ENCODE assay signal across 8 cellular contexts in genomic region chr12:49322708-49323523, GRCh38. TPM values are rescaled to one million over a fixed set of nuclear protein-coding genes. Genes with fewer than 3 reads are reported as not detected.
A peak's percentile ranks its signal among the peaks of the same experiment; 100 is the strongest.
DNase-seq lines count a peak whose midpoint lies in the region; ATAC-seq and TF ChIP-seq lines count a peak whose summit lies in the region.

A gene with protein sequence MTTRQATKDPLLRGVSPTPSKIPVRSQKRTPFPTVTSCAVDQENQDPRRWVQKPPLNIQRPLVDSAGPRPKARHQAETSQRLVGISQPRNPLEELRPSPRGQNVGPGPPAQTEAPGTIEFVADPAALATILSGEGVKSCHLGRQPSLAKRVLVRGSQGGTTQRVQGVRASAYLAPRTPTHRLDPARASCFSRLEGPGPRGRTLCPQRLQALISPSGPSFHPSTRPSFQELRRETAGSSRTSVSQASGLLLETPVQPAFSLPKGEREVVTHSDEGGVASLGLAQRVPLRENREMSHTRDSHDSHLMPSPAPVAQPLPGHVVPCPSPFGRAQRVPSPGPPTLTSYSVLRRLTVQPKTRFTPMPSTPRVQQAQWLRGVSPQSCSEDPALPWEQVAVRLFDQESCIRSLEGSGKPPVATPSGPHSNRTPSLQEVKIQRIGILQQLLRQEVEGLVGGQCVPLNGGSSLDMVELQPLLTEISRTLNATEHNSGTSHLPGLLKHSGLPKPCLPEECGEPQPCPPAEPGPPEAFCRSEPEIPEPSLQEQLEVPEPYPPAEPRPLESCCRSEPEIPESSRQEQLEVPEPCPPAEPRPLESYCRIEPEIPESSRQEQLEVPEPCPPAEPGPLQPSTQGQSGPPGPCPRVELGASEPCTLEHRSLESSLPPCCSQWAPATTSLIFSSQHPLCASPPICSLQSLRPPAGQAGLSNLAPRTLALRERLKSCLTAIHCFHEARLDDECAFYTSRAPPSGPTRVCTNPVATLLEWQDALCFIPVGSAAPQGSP (plus strand): TSS chr12:49323255. CDS start chr12:49323609, 354 bp downstream.

- TF ChIP-seq CTCF in mucosa of descending colon (IDR thresholded peaks at IDR 0.05), result no peak

- peaks cover 7 to 14% (median 12%) of the 10 kb centered on the region in 3 donors for H3K4me1 Mint-ChIP-seq in IgD-negative memory B cell

- intact Hi-C loops in mucosa of descending colon (cut with DNase I, micrococcal nuclease), result no loop called here

- H3K4me1 ChIP-seq in mucosa of descending colon (ENCODE audit: low read depth), result peaks cover 14% of the 10 kb centered on the region

- ATAC-seq in GM21576 (IDR thresholded peaks at IDR 0.05; ENCODE audit: unreplicated experiment) (peak; percentile 97), mucosa of descending colon (peak; percentile 100)

- H3K36me3 Mint-ChIP-seq in IgD-negative memory B cell, result peaks cover 2% of the 10 kb centered on the region

- no peaks in the 10 kb centered on the region for H3K27me3 Mint-ChIP-seq in IgD-negative memory B cell

- H3K9me3 ChIP-seq in mucosa of descending colon, result no peaks in the 10 kb centered on the region

- peak within 1 kb of the TSS; percentile 88 to 100 (median 93) for H3K4me3 Mint-ChIP-seq in IgD-negative memory B cell

- no peaks in the 10 kb centered on the region for H3K36me3 ChIP-seq in mucosa of descending colon (ENCODE audit: low read depth)

- H3K27ac ChIP-seq in epithelial cell of prostate, result peak within 1 kb of the TSS; percentile 35

- peak; percentile 98 for DNase-seq in DMS153 (lab: John Stamatoyannopoulos, UW)
- peak; percentile 99 for DNase-seq in OCI-M1 (lab: John Stamatoyannopoulos, UW)
- DNase-seq in activated T-cell treated with anti-CD3 and anti-CD28 coated beads for 1 hour (ENCODE audit: low read depth), result peak; percentile 93
- DNase-seq in epithelial cell of prostate (ENCODE audit: low read depth, low spot score), result peak; percentile 89
- DNase-seq in mucosa of descending colon, result peak; percentile 96 to 98 (median 97)
- peak; percentile 82 to 93 for DNase-seq in stimulated activated CD8-positive, alpha-beta memory T cell treated with anti-CD3 and anti-CD28 coated beads, Interleukin-4, amount 100 ng/mL, for 1 hour (ENCODE audit: low read depth in 2 of 2, low spot score in 1 of 2)

- no peaks in the 10 kb centered on the region for H3K9me3 Mint-ChIP-seq in IgD-negative memory B cell

- H3K27ac Mint-ChIP-seq in IgD-negative memory B cell, result peak within 1 kb of the TSS; percentile 41 to 94 (median 79)

- peak within 1 kb of the TSS; percentile 32 for H3K4me3 ChIP-seq in mucosa of descending colon

RNA-seq across cellular contexts. Expression of the gene that starts here (rescaled TPM):
- polyA plus RNA-seq in IgD-negative memory B cell, result not detected
- total RNA-seq in mucosa of descending colon, result 10 to 100 TPM in 1 of 3 donors, 1 to 10 TPM in 2; 4.4 to 18.8 (median 5.8) TPM

Comparison
In these comparisons a context has a peak if more than half of its experiments do, and no peak if none do; other contexts are left out.
1. Peak in every context shown above with its lines: DNase-seq, ATAC-seq, H3K4me3 ChIP-seq and H3K27ac ChIP-seq.